8 cellular contexts compared by ENCODE assay signal in the genomic region with DNA sequence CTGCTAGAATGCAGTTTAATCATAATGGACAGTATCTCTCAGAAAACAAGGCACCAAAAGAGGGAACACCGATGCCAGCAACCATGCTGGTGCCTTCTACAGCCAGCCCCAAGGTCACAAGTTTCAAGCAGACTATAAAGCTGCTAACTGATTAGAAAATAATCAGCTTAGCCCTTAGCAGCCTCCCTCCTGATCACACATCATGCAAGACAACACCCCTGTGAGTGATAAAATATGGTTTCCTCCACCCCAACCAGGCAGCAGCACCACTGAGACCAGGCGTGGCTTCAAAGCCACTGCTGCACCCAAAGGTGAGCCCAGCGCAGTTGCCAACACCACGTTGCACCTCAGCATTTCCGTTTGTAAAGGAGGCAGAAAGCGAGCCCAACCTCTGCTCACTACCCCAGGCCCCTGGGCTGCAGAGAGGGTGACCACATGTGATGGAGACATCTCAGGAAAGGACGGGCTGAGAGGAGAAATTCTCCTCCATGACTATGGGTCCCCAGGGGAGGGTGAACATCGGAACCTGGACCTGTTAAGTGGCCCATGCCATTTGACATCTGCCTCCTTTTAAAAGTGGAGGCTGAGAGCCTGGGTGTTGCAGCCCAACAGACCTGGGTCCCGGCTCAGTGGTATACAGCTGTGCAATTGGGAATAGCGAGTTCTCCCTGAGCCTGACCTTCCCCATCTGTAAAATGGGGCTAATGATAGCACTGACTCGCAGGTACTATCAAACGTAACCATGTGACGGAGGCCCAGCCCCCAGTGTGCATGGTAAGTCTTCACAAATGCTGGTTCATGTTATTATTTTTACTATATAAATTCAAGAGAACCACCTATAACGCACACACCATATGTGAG. TPM values are rescaled to one million over a fixed set of nuclear protein-coding genes. Genes with fewer than 3 reads are reported as not detected.
A peak's percentile ranks its signal among the peaks of the same experiment; 100 is the strongest.
DNase-seq lines count a peak whose midpoint lies in the region; ATAC-seq and TF ChIP-seq lines count a peak whose summit lies in the region.

No MANE protein-coding gene starts in this region.

- DNase-seq in ascending aorta (ENCODE audit: low spot score in 2 of 2) (peak in 1 of 2 donors; percentile 64), NCI-H1092 treated with DMSO at 0.1 percent for 48 hours (lab: John Stamatoyannopoulos, UW) (no peak)

- H3K9me3 Mint-ChIP-seq in T-helper 1 cell treated with Interleukin-12 subunit alpha and Interleukin-12 subunit beta and Interleukin-4 antibody, amounts not matched to agents 30 μg/mL and 1 μg/mL, for 36 hours = no peaks in the 10 kb centered on the region

- ATAC-seq in HG02678 (IDR thresholded peaks at IDR 0.05; ENCODE audit: unreplicated experiment) (no peak), HG03521 (IDR thresholded peaks at IDR 0.05; ENCODE audit: unreplicated experiment) (no peak), HG02981 (IDR thresholded peaks at IDR 0.05; ENCODE audit: unreplicated experiment) (no peak)

- intact Hi-C loops in ascending aorta (cut with DNase I) = no loop called here

- no peaks in the 10 kb centered on the region for H3K27me3 ChIP-seq in ascending aorta
- H3K27me3 ChIP-seq in thymus (ENCODE audit: control insufficient read depth, insufficient read depth) = no peaks in the 10 kb centered on the region

- peaks cover 2% of the 10 kb centered on the region for H3K36me3 Mint-ChIP-seq in T-helper 1 cell treated with Interleukin-12 subunit alpha and Interleukin-12 subunit beta and Interleukin-4 antibody, amounts not matched to agents 30 μg/mL and 1 μg/mL, for 36 hours (ENCODE audit: low read depth)

- H3K27me3 Mint-ChIP-seq in T-helper 1 cell treated with Interleukin-12 subunit alpha and Interleukin-12 subunit beta and Interleukin-4 antibody, amounts not matched to agents 30 μg/mL and 1 μg/mL, for 36 hours (ENCODE audit: low read depth) = no peaks in the 10 kb centered on the region

- no peak for TF ChIP-seq CTCF in ascending aorta (IDR thresholded peaks at IDR 0.05)

- peak overlapping the region; percentile 74 to 77 for H3K27ac ChIP-seq in ascending aorta
- H3K27ac ChIP-seq in mesodermal cell (ENCODE audit: low read depth, low read length, severe bottlenecking) = peak overlapping the region; percentile 61
- H3K27ac ChIP-seq in thymus (ENCODE audit: low read depth) = peak overlapping the region; percentile 85

- H3K4me1 ChIP-seq in ascending aorta = peaks cover 11 to 27% of the 10 kb centered on the region in 2 donors
- H3K4me1 ChIP-seq in mesodermal cell (ENCODE audit: control insufficient read depth, insufficient read depth, low read length, poor library complexity, severe bottlenecking) = peaks cover 28% of the 10 kb centered on the region
- H3K4me1 ChIP-seq in thymus (ENCODE audit: control insufficient read depth, insufficient read depth, low read length) = peaks cover 34% of the 10 kb centered on the region

- WGBS in mesodermal cell (ENCODE audit: insufficient coverage in 2 of 2), 2 experiments = 88 to 90% methylated on average over 9 to 10 of the region's 14 CpGs
- 65% methylated on average over 14 of the region's 14 CpGs for WGBS in thymus

- H3K36me3 ChIP-seq in ascending aorta = no peaks in the 10 kb centered on the region
- H3K36me3 ChIP-seq in mesodermal cell (ENCODE audit: control insufficient read depth, insufficient read depth, low read length) = no peaks in the 10 kb centered on the region
- H3K36me3 ChIP-seq in thymus (ENCODE audit: control insufficient read depth, insufficient read depth) = no peaks in the 10 kb centered on the region

- peaks cover 59% of the 10 kb centered on the region for H3K4me1 Mint-ChIP-seq in T-helper 1 cell treated with Interleukin-12 subunit alpha and Interleukin-12 subunit beta and Interleukin-4 antibody, amounts not matched to agents 30 μg/mL and 1 μg/mL, for 36 hours (ENCODE audit: low read depth)

- H3K9me3 ChIP-seq in ascending aorta = no peaks in the 10 kb centered on the region
- H3K9me3 ChIP-seq in mesodermal cell (ENCODE audit: control insufficient read depth, low read length) = no peaks in the 10 kb centered on the region
- no peaks in the 10 kb centered on the region for H3K9me3 ChIP-seq in thymus (ENCODE audit: control insufficient read depth)

- H3K27ac Mint-ChIP-seq in T-helper 1 cell treated with Interleukin-12 subunit alpha and Interleukin-12 subunit beta and Interleukin-4 antibody, amounts not matched to agents 30 μg/mL and 1 μg/mL, for 36 hours = peak overlapping the region; percentile 92

- no peak overlapping the region for H3K4me3 ChIP-seq in ascending aorta
- H3K4me3 ChIP-seq in mesodermal cell (ENCODE audit: extremely low read depth, insufficient read depth, low read length, poor library complexity, severe bottlenecking) = no peak overlapping the region
- no peak overlapping the region for H3K4me3 ChIP-seq in thymus (ENCODE audit: low read length)

- peak overlapping the region; percentile 81 for H3K4me3 Mint-ChIP-seq in T-helper 1 cell treated with Interleukin-12 subunit alpha and Interleukin-12 subunit beta and Interleukin-4 antibody, amounts not matched to agents 30 μg/mL and 1 μg/mL, for 36 hours

RNA-seq across cellular contexts. Expression of a gene that starts 11.5 kb away (rescaled TPM):
- total RNA-seq in ascending aorta = 772 TPM
- polyA plus RNA-seq in mesodermal cell (2013, experiment 1 of 2) = 184 TPM
- 167 TPM for polyA plus RNA-seq in mesodermal cell (2013, experiment 2 of 2)
- 109 TPM for polyA plus RNA-seq in thymus
